1 cellular context compared by ENCODE assay signal in the genomic region with DNA sequence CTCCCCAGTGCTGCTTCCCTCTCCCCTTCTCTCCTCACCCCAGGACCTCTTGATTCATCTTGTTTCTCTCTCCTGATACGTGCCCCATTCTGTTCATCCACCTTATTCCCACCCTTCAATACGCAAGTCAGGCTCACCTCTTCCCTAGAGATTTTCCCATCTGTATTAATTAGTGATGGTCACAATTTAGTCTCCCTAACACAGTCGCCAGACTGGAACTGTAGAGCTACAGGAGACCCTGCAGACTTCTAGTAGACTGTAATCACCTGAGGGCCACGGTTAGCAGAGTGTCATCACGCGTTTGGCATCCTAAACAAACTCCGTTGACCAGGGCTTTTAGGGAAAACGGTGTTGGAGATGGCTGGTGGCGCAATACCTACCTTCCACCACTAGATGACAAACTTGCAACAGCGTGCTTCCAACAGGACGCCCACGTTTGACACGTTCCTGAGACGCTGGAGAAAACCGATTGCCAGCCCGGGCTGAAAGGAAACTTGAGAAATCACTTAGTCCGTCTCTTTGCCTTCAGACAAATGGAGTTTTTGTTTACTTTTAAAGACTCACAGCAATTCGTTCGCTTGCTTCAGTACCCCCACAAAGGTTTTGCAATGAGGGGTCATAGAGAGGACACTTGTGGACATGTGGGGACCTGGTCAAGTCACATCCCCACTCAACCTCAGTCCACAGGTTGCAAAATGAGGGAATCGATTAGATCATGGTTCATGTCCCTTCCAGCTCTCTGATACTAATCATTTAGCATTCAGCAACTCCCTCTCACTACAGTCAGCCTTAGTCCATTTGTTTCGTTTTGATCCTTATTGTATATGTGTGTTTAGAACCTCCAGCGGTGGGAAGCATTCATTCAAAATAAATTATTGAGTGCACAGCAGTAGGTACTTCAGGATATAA.
TF ChIP-seq lines count a peak whose summit lies in the region.

No MANE protein-coding gene starts in this region.

TF ChIP-seq in HepG2, 621 proteins besides CTCF, POLR2A, EP300 and RAD21 (continued from another document and continues in another):
- TF ChIP-seq, protein P1, sequence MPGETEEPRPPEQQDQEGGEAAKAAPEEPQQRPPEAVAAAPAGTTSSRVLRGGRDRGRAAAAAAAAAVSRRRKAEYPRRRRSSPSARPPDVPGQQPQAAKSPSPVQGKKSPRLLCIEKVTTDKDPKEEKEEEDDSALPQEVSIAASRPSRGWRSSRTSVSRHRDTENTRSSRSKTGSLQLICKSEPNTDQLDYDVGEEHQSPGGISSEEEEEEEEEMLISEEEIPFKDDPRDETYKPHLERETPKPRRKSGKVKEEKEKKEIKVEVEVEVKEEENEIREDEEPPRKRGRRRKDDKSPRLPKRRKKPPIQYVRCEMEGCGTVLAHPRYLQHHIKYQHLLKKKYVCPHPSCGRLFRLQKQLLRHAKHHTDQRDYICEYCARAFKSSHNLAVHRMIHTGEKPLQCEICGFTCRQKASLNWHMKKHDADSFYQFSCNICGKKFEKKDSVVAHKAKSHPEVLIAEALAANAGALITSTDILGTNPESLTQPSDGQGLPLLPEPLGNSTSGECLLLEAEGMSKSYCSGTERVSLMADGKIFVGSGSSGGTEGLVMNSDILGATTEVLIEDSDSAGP (CRISPR knock-in tag; IDR thresholded peaks at IDR 0.05; ENCODE audit: borderline replicate concordance) = no peak
- TF ChIP-seq ZIK1 (CRISPR knock-in tag; IDR thresholded peaks at IDR 0.05; ENCODE audit: borderline replicate concordance, low read depth) (no peak), ZNF577 (CRISPR knock-in tag; IDR thresholded peaks at IDR 0.05; ENCODE audit: borderline replicate concordance, low read depth) (no peak), ZNF441 (CRISPR knock-in tag; IDR thresholded peaks at IDR 0.05; ENCODE audit: borderline replicate concordance) (peak; percentile 96), CHD4 (IDR thresholded peaks at IDR 0.05; ENCODE audit: borderline replicate concordance, low read length) (no peak), RFXAP (CRISPR knock-in tag; IDR thresholded peaks at IDR 0.05; ENCODE audit: borderline replicate concordance) (no peak), ZBTB3 (CRISPR knock-in tag; IDR thresholded peaks at IDR 0.05; ENCODE audit: borderline replicate concordance, low read depth) (no peak), RBFOX2 (IDR thresholded peaks at IDR 0.05; ENCODE audit: low read depth, low read length) (no peak), CAMTA2 (CRISPR knock-in tag; IDR thresholded peaks at IDR 0.05; ENCODE audit: borderline replicate concordance) (no peak), ONECUT2 (CRISPR knock-in tag; IDR thresholded peaks at IDR 0.05) (peak; percentile 73), ZMAT3 (CRISPR knock-in tag; conservative IDR thresholded peaks at IDR 0.05) (no peak), ATF2 (CRISPR knock-in tag; IDR thresholded peaks at IDR 0.05) (0 out of 2 replicates have a peak, but pooled peaks have one; percentile 37), ZNF383 (CRISPR knock-in tag; IDR thresholded peaks at IDR 0.05; ENCODE audit: borderline replicate concordance) (no peak), ZNF143 (CRISPR knock-in tag; IDR thresholded peaks at IDR 0.05) (0 out of 2 replicates have a peak, but pooled peaks have one; percentile 28), MLXIP (CRISPR knock-in tag; IDR thresholded peaks at IDR 0.05; ENCODE audit: borderline replicate concordance) (no peak), ZNF564 (CRISPR knock-in tag; IDR thresholded peaks at IDR 0.05) (no peak), ZNF558 (CRISPR knock-in tag; IDR thresholded peaks at IDR 0.05; ENCODE audit: borderline replicate concordance) (no peak), SIX4 (CRISPR knock-in tag; IDR thresholded peaks at IDR 0.05) (no peak; the same call in 1 of the 2 replicates), ZXDC (CRISPR knock-in tag; IDR thresholded peaks at IDR 0.05) (no peak), TOPORS (CRISPR knock-in tag; IDR thresholded peaks at IDR 0.05) (0 out of 2 replicates have a peak, but pooled peaks have one; percentile 34), ZBTB1 (CRISPR knock-in tag; IDR thresholded peaks at IDR 0.05; ENCODE audit: borderline replicate concordance) (no peak), ZNF660 (CRISPR knock-in tag; IDR thresholded peaks at IDR 0.05; ENCODE audit: borderline replicate concordance, low read depth) (no peak), WIZ (CRISPR knock-in tag; IDR thresholded peaks at IDR 0.05) (no peak), ZNF776 (CRISPR knock-in tag; IDR thresholded peaks at IDR 0.05) (no peak), ZC3H4 (CRISPR knock-in tag; IDR thresholded peaks at IDR 0.05; ENCODE audit: borderline replicate concordance) (no peak), STAT5B (CRISPR knock-in tag; IDR thresholded peaks at IDR 0.05) (0 out of 2 replicates have a peak, but pooled peaks have one; percentile 21), CBX5 (CRISPR knock-in tag; IDR thresholded peaks at IDR 0.05; ENCODE audit: borderline replicate concordance) (peak; percentile 81; the same call in 1 of the 2 replicates), NR2F1 (CRISPR knock-in tag; IDR thresholded peaks at IDR 0.05) (no peak), SP140L (CRISPR knock-in tag; IDR thresholded peaks at IDR 0.05; ENCODE audit: borderline replicate concordance) (0 out of 2 replicates have a peak, but pooled peaks have one; percentile 46), ZNF33A (CRISPR knock-in tag; IDR thresholded peaks at IDR 0.05; ENCODE audit: borderline replicate concordance) (no peak), NFATC3 (CRISPR knock-in tag; IDR thresholded peaks at IDR 0.05) (no peak)
- TF ChIP-seq, protein P2, sequence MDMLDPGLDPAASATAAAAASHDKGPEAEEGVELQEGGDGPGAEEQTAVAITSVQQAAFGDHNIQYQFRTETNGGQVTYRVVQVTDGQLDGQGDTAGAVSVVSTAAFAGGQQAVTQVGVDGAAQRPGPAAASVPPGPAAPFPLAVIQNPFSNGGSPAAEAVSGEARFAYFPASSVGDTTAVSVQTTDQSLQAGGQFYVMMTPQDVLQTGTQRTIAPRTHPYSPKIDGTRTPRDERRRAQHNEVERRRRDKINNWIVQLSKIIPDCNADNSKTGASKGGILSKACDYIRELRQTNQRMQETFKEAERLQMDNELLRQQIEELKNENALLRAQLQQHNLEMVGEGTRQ (IDR thresholded peaks at IDR 0.05; ENCODE audit: low read depth, low read length) = no peak
- TF ChIP-seq, protein P2 (CRISPR knock-in tag; IDR thresholded peaks at IDR 0.05; ENCODE audit: borderline replicate concordance) = no peak
- TF ChIP-seq, protein P3, sequence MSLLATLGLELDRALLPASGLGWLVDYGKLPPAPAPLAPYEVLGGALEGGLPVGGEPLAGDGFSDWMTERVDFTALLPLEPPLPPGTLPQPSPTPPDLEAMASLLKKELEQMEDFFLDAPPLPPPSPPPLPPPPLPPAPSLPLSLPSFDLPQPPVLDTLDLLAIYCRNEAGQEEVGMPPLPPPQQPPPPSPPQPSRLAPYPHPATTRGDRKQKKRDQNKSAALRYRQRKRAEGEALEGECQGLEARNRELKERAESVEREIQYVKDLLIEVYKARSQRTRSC (CRISPR knock-in tag; IDR thresholded peaks at IDR 0.05; ENCODE audit: low read depth) = no peak
- TF ChIP-seq, protein P4, sequence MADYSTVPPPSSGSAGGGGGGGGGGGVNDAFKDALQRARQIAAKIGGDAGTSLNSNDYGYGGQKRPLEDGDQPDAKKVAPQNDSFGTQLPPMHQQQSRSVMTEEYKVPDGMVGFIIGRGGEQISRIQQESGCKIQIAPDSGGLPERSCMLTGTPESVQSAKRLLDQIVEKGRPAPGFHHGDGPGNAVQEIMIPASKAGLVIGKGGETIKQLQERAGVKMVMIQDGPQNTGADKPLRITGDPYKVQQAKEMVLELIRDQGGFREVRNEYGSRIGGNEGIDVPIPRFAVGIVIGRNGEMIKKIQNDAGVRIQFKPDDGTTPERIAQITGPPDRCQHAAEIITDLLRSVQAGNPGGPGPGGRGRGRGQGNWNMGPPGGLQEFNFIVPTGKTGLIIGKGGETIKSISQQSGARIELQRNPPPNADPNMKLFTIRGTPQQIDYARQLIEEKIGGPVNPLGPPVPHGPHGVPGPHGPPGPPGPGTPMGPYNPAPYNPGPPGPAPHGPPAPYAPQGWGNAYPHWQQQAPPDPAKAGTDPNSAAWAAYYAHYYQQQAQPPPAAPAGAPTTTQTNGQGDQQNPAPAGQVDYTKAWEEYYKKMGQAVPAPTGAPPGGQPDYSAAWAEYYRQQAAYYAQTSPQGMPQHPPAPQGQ (CRISPR knock-in tag; IDR thresholded peaks at IDR 0.05; ENCODE audit: borderline replicate concordance) = no peak
